In the genomic region with DNA sequence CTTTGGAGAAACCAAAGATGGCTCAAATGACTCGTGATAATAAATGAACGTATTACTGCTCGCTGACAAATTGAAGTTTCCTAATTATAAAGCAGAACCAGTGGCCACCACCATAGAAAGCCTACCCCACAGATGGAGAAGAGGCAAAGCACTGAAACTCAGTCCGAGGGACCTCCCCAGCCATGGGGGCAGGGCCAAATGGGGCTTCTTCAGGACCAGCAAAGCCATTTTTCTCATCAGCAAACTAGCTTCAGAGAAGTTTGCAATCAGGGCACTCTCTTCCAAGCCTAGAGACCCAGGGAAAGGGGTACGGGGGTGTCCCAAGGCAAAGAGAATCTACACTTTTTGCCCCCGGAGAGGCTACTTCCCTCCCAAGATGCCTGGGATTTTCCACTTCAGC, we compare ENCODE assay signal across 14 cellular contexts. TPM values are rescaled to one million over a fixed set of nuclear protein-coding genes. Genes with fewer than 3 reads are reported as not detected.
DNase-seq lines count a peak whose midpoint lies in the region; ATAC-seq and TF ChIP-seq lines count a peak whose summit lies in the region.
"Had no signal": no experiment of that assay in that cellular context is flagged by ENCODE, and none has a peak within 500 bp of the region (broad histone marks: within the 10 kb centered on the region; RNA-seq: fewer than 3 reads in every experiment).

No MANE protein-coding gene starts in this region.

- no peak overlapping the region for H3K4me3 ChIP-seq in coronary artery

- H3K4me1 Mint-ChIP-seq in natural killer cell treated with Interleukin-12 subunit alpha and Interleukin-12 subunit beta and Interleukin-15 and Interleukin-18, amount 100 ng/mL, for 72 hours (ENCODE audit: low read depth in 2 of 2) = peaks cover 26 to 34% of the 10 kb centered on the region in 2 donors
- H3K4me1 Mint-ChIP-seq in natural killer cell (peaks cover 0 to 25% of the 10 kb centered on the region in 2 donors), naive B cell (peaks cover 78 to 95% (median 80%) of the 10 kb centered on the region in 3 donors)

- DNase-seq in natural killer cell treated with Interleukin-12 subunit alpha and Interleukin-12 subunit beta and Interleukin-15 and Interleukin-18, amount 100 ng/mL, for 72 hours (ENCODE audit: low spot score) = no peak
- DNase-seq in natural killer cell (no peak), coronary artery (ENCODE audit: low spot score) (no peak), naive B cell (no peak), NCI-H2196 (lab: John Stamatoyannopoulos, UW; ENCODE audit: unreplicated experiment) (no peak), COLO668 (lab: John Stamatoyannopoulos, UW; ENCODE audit: unreplicated experiment) (no peak)
- DNase-seq in stimulated activated CD4-positive, alpha-beta T cell treated with anti-CD3 and anti-CD28 coated beads, Interleukin-2, amount 100 ng/mL, for 24 hours = no peak
- DNase-seq in activated CD4-positive, CD25-positive, alpha-beta regulatory T cell (lab: John Stamatoyannopoulos, UW) = no peak
- DNase-seq: activated CD8-positive, alpha-beta memory T cell treated with anti-CD3 and anti-CD28 coated beads for 24 hours; COR-L47; stimulated activated naive CD8-positive, alpha-beta T cell treated with anti-CD3 and anti-CD28 coated beads, Interleukin-15, Interleukin-2, amounts not matched to agents 100 U/mL and 50 U/mL, for 24 hours had no signal

- peaks cover 10 to 25% of the 10 kb centered on the region in 2 donors for H3K27me3 Mint-ChIP-seq in natural killer cell treated with Interleukin-12 subunit alpha and Interleukin-12 subunit beta and Interleukin-15 and Interleukin-18, amount 100 ng/mL, for 72 hours
- H3K27me3 Mint-ChIP-seq in natural killer cell (ENCODE audit: low read depth in 2 of 2) (peaks cover 20 to 37% of the 10 kb centered on the region in 2 donors), naive B cell (no peaks in the 10 kb centered on the region)

- peaks cover 5% of the 10 kb centered on the region for H3K36me3 Mint-ChIP-seq in natural killer cell treated with Interleukin-12 subunit alpha and Interleukin-12 subunit beta and Interleukin-15 and Interleukin-18, amount 100 ng/mL, for 72 hours
- H3K36me3 Mint-ChIP-seq in natural killer cell = no peaks in the 10 kb centered on the region
- no peaks in the 10 kb centered on the region for H3K36me3 Mint-ChIP-seq in naive B cell

- H3K9me3 Mint-ChIP-seq in natural killer cell treated with Interleukin-12 subunit alpha and Interleukin-12 subunit beta and Interleukin-15 and Interleukin-18, amount 100 ng/mL, for 72 hours = no peaks in the 10 kb centered on the region
- H3K9me3 Mint-ChIP-seq in natural killer cell = no peaks in the 10 kb centered on the region
- H3K9me3 Mint-ChIP-seq in naive B cell = no peaks in the 10 kb centered on the region
- H3K9me3 Mint-ChIP-seq: T-helper 1 cell treated with Interleukin-12 subunit alpha and Interleukin-12 subunit beta and Interleukin-4 antibody, amounts not matched to agents 30 μg/mL and 1 μg/mL, for 36 hours had no signal

- H3K27ac Mint-ChIP-seq in natural killer cell treated with Interleukin-12 subunit alpha and Interleukin-12 subunit beta and Interleukin-15 and Interleukin-18, amount 100 ng/mL, for 72 hours = peak overlapping the region; percentile 53 to 98
- H3K27ac Mint-ChIP-seq in natural killer cell (no peak overlapping the region), naive B cell (peak overlapping the region; percentile 63 to 97 (median 91))
- H3K27ac Mint-ChIP-seq: progenitor cell of endocrine pancreas; T-helper 1 cell treated with Interleukin-12 subunit alpha and Interleukin-12 subunit beta and Interleukin-4 antibody, amounts not matched to agents 30 μg/mL and 1 μg/mL, for 36 hours had no signal

- intact Hi-C loops in natural killer cell (cut with micrococcal nuclease) = no loop called here

- peak overlapping the region; percentile 43 for H3K4me3 Mint-ChIP-seq in natural killer cell treated with Interleukin-12 subunit alpha and Interleukin-12 subunit beta and Interleukin-15 and Interleukin-18, amount 100 ng/mL, for 72 hours
- H3K4me3 Mint-ChIP-seq in natural killer cell = no peak overlapping the region
- peak overlapping the region; percentile 55 to 87 (median 68) for H3K4me3 Mint-ChIP-seq in naive B cell
- H3K4me3 Mint-ChIP-seq: T-helper 1 cell treated with Interleukin-12 subunit alpha and Interleukin-12 subunit beta and Interleukin-4 antibody, amounts not matched to agents 30 μg/mL and 1 μg/mL, for 36 hours had no signal

- ATAC-seq in natural killer cell treated with Interleukin-12 subunit alpha and Interleukin-12 subunit beta and Interleukin-15 and Interleukin-18, amount 100 ng/mL, for 72 hours = no peak
- ATAC-seq in natural killer cell = no peak
- ATAC-seq in naive B cell (ENCODE audit: low read depth in 2 of 2) = no peak
- ATAC-seq: HCT116; stimulated activated naive CD8-positive, alpha-beta T cell treated with anti-CD3 and anti-CD28 coated beads, Interleukin-15, Interleukin-2, amounts not matched to agents 100 U/mL and 50 U/mL, for 24 hours had no signal

- peak overlapping the region; percentile 46 to 76 for H3K27ac ChIP-seq in coronary artery

- TF ChIP-seq CTCF in natural killer cell (IDR thresholded peaks at IDR 0.05) (no peak), coronary artery (IDR thresholded peaks at IDR 0.05) (no peak)

RNA-seq across cellular contexts. Expression of a gene that starts 4.4 kb away (rescaled TPM):
- 100 to 1,000 TPM; 151 to 253 TPM for total RNA-seq in natural killer cell treated with Interleukin-12 subunit alpha and Interleukin-12 subunit beta and Interleukin-15 and Interleukin-18, amount 100 ng/mL, for 72 hours
- total RNA-seq in natural killer cell = 1 to 10 TPM; 1.3 to 2.3 (median 1.7) TPM
- 10 to 100 TPM in 3 of 6 donors, 1 to 10 TPM in 3; 6.1 to 35.9 (median 9.4) TPM for polyA plus RNA-seq in naive B cell (ENCODE audit: low read depth in 6 of 6)
- total RNA-seq: progenitor cell of endocrine pancreas had no signal

Comparison
In these comparisons a context has a peak if more than half of its experiments do, and no peak if none do; other contexts are left out.
1. H3K27ac Mint-ChIP-seq: peak in natural killer cell treated with Interleukin-12 subunit alpha and Interleukin-12 subunit beta and Interleukin-15 and Interleukin-18, amount 100 ng/mL, for 72 hours (2 of 2) and naive B cell (6 of 6); none in natural killer cell (0 of 2).
2. RNA of a gene that starts 4.4 kb away (total RNA-seq): 151 to 253 TPM in natural killer cell treated with Interleukin-12 subunit alpha and Interleukin-12 subunit beta and Interleukin-15 and Interleukin-18, amount 100 ng/mL, for 72 hours; 1.3 to 2.3 TPM in natural killer cell; every median in the first group is over 10 times any median in the second.